8 cellular contexts compared by ENCODE assay signal in genomic region chr14:105575012-105575700, GRCh38. TPM values are rescaled to one million over a fixed set of nuclear protein-coding genes. Genes with fewer than 3 reads are reported as not detected.
DNase-seq lines count a peak whose midpoint lies in the region; ATAC-seq, FAIRE-seq and TF ChIP-seq lines count a peak whose summit lies in the region.
"Not testable (repeated sequence)": the region's sequence is repeated elsewhere in the genome, so short reads cannot be mapped to it uniquely, and the experiment has no call there.

No MANE protein-coding gene starts in this region.

- not testable (repeated sequence) for H3K27ac Mint-ChIP-seq in activated T-cell treated with anti-CD3 and anti-CD28 coated beads, Interleukin-2, amount 50 U/mL, for 72 hours; stimulated activated effector memory CD8-positive, alpha-beta T cell treated with anti-CD3 and anti-CD28 coated beads, Interleukin-12 subunit alpha, Interleukin-12 subunit beta, amount 100 ng/mL, for 72 hours

- not testable (repeated sequence) for H3K4me1 Mint-ChIP-seq in activated T-cell treated with anti-CD3 and anti-CD28 coated beads, Interleukin-2, amount 50 U/mL, for 72 hours (ENCODE audit: low read depth)
- peaks cover 21% of the 10 kb centered on the region for H3K4me1 Mint-ChIP-seq in stimulated activated effector memory CD8-positive, alpha-beta T cell treated with anti-CD3 and anti-CD28 coated beads, Interleukin-12 subunit alpha, Interleukin-12 subunit beta, amount 100 ng/mL, for 72 hours

- H3K4me1 ChIP-seq in KMS-11 (ENCODE audit: low read depth, poor library complexity, severe bottlenecking), result peaks cover 57% of the 10 kb centered on the region

- peak; percentile 100 for FAIRE-seq in GM19239 (lab: Jason Lieb, UNC)

- H3K4me2 ChIP-seq in KMS-11, result not testable (repeated sequence)

- H3K4me3 ChIP-seq in KMS-11 (IDR thresholded peaks at IDR 0.05; ENCODE audit: insufficient read depth, low read depth, low read length), result not testable (repeated sequence)

- H3K27me3 Mint-ChIP-seq in activated T-cell treated with anti-CD3 and anti-CD28 coated beads, Interleukin-2, amount 50 U/mL, for 72 hours (ENCODE audit: low read depth), result not testable (repeated sequence)

- H3K79me2 ChIP-seq in KMS-11 (ENCODE audit: insufficient read depth, low read depth), result peaks cover 18% of the 10 kb centered on the region

- ATAC-seq in GM18502 (IDR thresholded peaks at IDR 0.05; ENCODE audit: poor library complexity, unreplicated experiment) (peak; percentile 58), GM21526 (IDR thresholded peaks at IDR 0.05; ENCODE audit: low FRiP score, unreplicated experiment) (peak; percentile 42), HG02798 (IDR thresholded peaks at IDR 0.05; ENCODE audit: poor library complexity, unreplicated experiment) (peak; percentile 65), HG03135 (IDR thresholded peaks at IDR 0.05; ENCODE audit: unreplicated experiment) (peak; percentile 66)
- ATAC-seq in activated T-cell treated with anti-CD3 and anti-CD28 coated beads, Interleukin-2, amount 50 U/mL, for 72 hours (replicated peaks in 1 of 2), result peak; percentile 69 to 75
- peak; percentile 50 for ATAC-seq in stimulated activated effector memory CD8-positive, alpha-beta T cell treated with anti-CD3 and anti-CD28 coated beads, Interleukin-12 subunit alpha, Interleukin-12 subunit beta, amount 100 ng/mL, for 72 hours

- not testable (repeated sequence) for TF ChIP-seq CTCF in KMS-11 (conservative IDR thresholded peaks at IDR 0.05; ENCODE audit: low read depth, low read length)

- not testable (repeated sequence) for H4K20me1 ChIP-seq in KMS-11 (ENCODE audit: insufficient read depth)

- not testable (repeated sequence) for H3K4me3 Mint-ChIP-seq in activated T-cell treated with anti-CD3 and anti-CD28 coated beads, Interleukin-2, amount 50 U/mL, for 72 hours; stimulated activated effector memory CD8-positive, alpha-beta T cell treated with anti-CD3 and anti-CD28 coated beads, Interleukin-12 subunit alpha, Interleukin-12 subunit beta, amount 100 ng/mL, for 72 hours

- peak overlapping the region; percentile 69 for H3K27ac ChIP-seq in KMS-11

- not testable (repeated sequence) for DNase-seq in GM19239 (ENCODE audit: insufficient read length, low spot score); activated T-cell treated with anti-CD3 and anti-CD28 coated beads, Interleukin-2, amount 50 U/mL, for 72 hours; stimulated activated effector memory CD8-positive, alpha-beta T cell treated with anti-CD3 and anti-CD28 coated beads, Interleukin-12 subunit alpha, Interleukin-12 subunit beta, amount 100 ng/mL, for 72 hours (ENCODE audit: low spot score in 2 of 2)

- not testable (repeated sequence) for H3K36me3 Mint-ChIP-seq in activated T-cell treated with anti-CD3 and anti-CD28 coated beads, Interleukin-2, amount 50 U/mL, for 72 hours (ENCODE audit: insufficient read depth in 2 of 2); stimulated activated effector memory CD8-positive, alpha-beta T cell treated with anti-CD3 and anti-CD28 coated beads, Interleukin-12 subunit alpha, Interleukin-12 subunit beta, amount 100 ng/mL, for 72 hours

- H3K9ac ChIP-seq in KMS-11, result peak overlapping the region; percentile 41; the same call in 1 of the 2 replicates

- H3K27me3 ChIP-seq in KMS-11 (ENCODE audit: insufficient read depth, low read depth), result not testable (repeated sequence)

- H3K9me3 Mint-ChIP-seq in activated T-cell treated with anti-CD3 and anti-CD28 coated beads, Interleukin-2, amount 50 U/mL, for 72 hours; stimulated activated effector memory CD8-positive, alpha-beta T cell treated with anti-CD3 and anti-CD28 coated beads, Interleukin-12 subunit alpha, Interleukin-12 subunit beta, amount 100 ng/mL, for 72 hours: not testable (repeated sequence)

- H3K36me3 ChIP-seq in KMS-11 (ENCODE audit: insufficient read depth), result not testable (repeated sequence)

- H2AFZ ChIP-seq in KMS-11 (ENCODE audit: low read depth), result not testable (repeated sequence)

RNA-seq across cellular contexts. Expression of gene TMEM121, which starts 48.8 kb away (rescaled TPM):
- total RNA-seq in activated T-cell treated with anti-CD3 and anti-CD28 coated beads, Interleukin-2, amount 50 U/mL, for 72 hours, result 1 to 10 TPM; 6.3 to 7.9 TPM
